18 cellular contexts compared by ENCODE assay signal in the genomic region with DNA sequence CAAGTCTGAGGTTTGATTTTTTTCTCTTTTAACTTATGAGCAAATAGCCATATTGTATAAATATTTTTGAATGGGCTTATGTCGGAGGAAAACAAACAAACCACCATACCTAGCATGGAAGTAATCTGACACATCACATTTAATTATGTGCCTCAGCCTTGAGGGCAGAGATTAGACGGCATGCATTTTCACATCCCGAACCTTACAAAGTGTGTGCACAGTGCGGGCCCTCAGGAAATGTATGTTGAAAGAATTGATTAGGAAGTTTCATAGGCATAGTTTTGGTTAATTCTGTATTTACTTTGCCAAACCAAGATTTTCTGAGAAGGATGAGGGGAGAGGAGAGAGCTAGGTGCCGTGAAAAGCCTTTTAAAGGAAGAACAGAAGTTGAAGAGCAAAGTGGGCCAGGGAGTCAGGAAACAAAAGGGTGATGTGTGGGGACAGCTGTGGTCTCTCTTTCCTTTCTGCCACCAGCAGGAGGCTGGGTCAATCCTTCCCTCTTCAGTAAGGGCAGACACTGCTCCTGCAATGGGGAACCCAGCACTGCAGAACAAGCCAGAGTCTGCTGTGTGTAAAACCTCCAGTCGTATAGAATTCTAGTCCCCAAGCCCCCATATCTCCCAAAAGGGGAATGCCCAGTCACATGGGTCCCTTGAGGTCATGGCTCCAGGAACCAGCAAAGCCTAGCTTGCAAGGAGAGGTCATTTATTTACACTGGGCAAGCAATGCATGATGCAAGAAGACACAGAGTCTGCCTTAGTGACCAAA.
DNase-seq lines count a peak whose midpoint lies in the region; ATAC-seq and TF ChIP-seq lines count a peak whose summit lies in the region.
"Had no signal": no experiment of that assay in that cellular context is flagged by ENCODE, and none has a peak within 500 bp of the region (broad histone marks: within the 10 kb centered on the region; RNA-seq: fewer than 3 reads in every experiment).

No MANE protein-coding gene starts in this region.

- H3K9me2 ChIP-seq in SK-N-SH: no peaks in the 10 kb centered on the region

- no peak overlapping the region for H3K14ac ChIP-seq in mesenchymal stem cell (ENCODE audit: low read length in 2 of 2)

- H2BK12ac ChIP-seq in mesenchymal stem cell (ENCODE audit: low read length in 2 of 2): no peak overlapping the region

- H3F3A ChIP-seq in SK-N-SH (replicated peaks; ENCODE audit: insufficient read depth): no peaks in the 10 kb centered on the region

- TF ChIP-seq RAD21 in SK-N-SH (IDR thresholded peaks at IDR 0.05; ENCODE audit: low read length): no peak

- H3K4me3 ChIP-seq in LNCaP clone FGC (ENCODE audit: low read depth, low read length) (no peak overlapping the region), body of pancreas (no peak overlapping the region), mesenchymal stem cell (ENCODE audit: insufficient read depth in 1 of 2, low read depth in 1 of 2, low read length in 2 of 2) (no peak overlapping the region), SK-N-SH (ENCODE audit: low read depth in 2 of 2, low read length in 1 of 2) (no peak overlapping the region)
- H3K4me3 ChIP-seq: left ventricle myocardium inferior, Peyer's patch, vagina had no signal

- CTCF ChIA-PET in SK-N-SH (lab: Yijun Ruan, JAX): interaction anchor here (0.8 to 2.2 kb wide), 2 partner anchors 9 to 28 kb away, joined by 3 to 5 read pairs; no protein-coding TSS in a partner anchor

- H3K9me3 ChIP-seq in body of pancreas: no peaks in the 10 kb centered on the region
- H3K9me3 ChIP-seq in mesenchymal stem cell (ENCODE audit: control insufficient read depth, low read length): peaks cover 6% of the 10 kb centered on the region
- no peaks in the 10 kb centered on the region for H3K9me3 ChIP-seq in SK-N-SH
- H3K9me3 ChIP-seq: Peyer's patch, vagina had no signal

- H2AFZ ChIP-seq in mesenchymal stem cell (ENCODE audit: low read depth, low read length) (no peak overlapping the region), SK-N-SH (ENCODE audit: low read depth) (no peak overlapping the region)

- H3K9ac ChIP-seq in mesenchymal stem cell (ENCODE audit: low read length): no peak overlapping the region
- H3K9ac ChIP-seq in SK-N-SH: no peak overlapping the region

- H3K4me2 ChIP-seq in mesenchymal stem cell (ENCODE audit: low read length, poor library complexity, severe bottlenecking) (no peak overlapping the region), SK-N-SH (no peak overlapping the region)

- peak; percentile 38 for ATAC-seq in body of pancreas
- ATAC-seq: activated CD8-positive, alpha-beta memory T cell treated with anti-CD3 and anti-CD28 coated beads, Interleukin-2, amount 10 ng/mL, durations not matched to agents 7 days and 5 days; SK-N-SH treated with all-trans-retinoic acid at 6 μM for 48 hours had no signal

- H3K79me2 ChIP-seq in SK-N-SH (ENCODE audit: insufficient read depth): no peaks in the 10 kb centered on the region

- H3K27ac ChIP-seq in body of pancreas (no peak overlapping the region), mesenchymal stem cell (ENCODE audit: low read length, poor library complexity, severe bottlenecking) (no peak overlapping the region), SK-N-SH (ENCODE audit: low read depth in 2 of 2, low read length in 1 of 2) (no peak overlapping the region)
- H3K27ac ChIP-seq: left ventricle myocardium inferior, Peyer's patch, vagina had no signal

- H3K4me1 ChIP-seq in body of pancreas (no peaks in the 10 kb centered on the region), mesenchymal stem cell (ENCODE audit: control insufficient read depth, insufficient read depth, low read depth, low read length) (no peaks in the 10 kb centered on the region), SK-N-SH (ENCODE audit: control insufficient read depth in 1 of 2, insufficient read depth in 2 of 2, low read depth in 1 of 2, low read length in 1 of 2) (peaks cover 0 to 3% of the 10 kb centered on the region in 2 experiments; a peak in 1 of 4 replicates)
- H3K4me1 ChIP-seq: Peyer's patch, vagina had no signal

- H3K27me3 ChIP-seq in body of pancreas (no peaks in the 10 kb centered on the region), mesenchymal stem cell (ENCODE audit: control insufficient read depth in 1 of 2, insufficient read depth in 1 of 2, low read length in 2 of 2) (peaks cover 0 to 23% of the 10 kb centered on the region in 2 experiments), SK-N-SH (ENCODE audit: insufficient read depth) (no peaks in the 10 kb centered on the region)
- H3K27me3 ChIP-seq: Peyer's patch, vagina had no signal

- no peak overlapping the region for H2BK120ac ChIP-seq in mesenchymal stem cell (ENCODE audit: low read depth, low read length)

- H4K8ac ChIP-seq in mesenchymal stem cell (ENCODE audit: low read length): no peak overlapping the region

- no peak overlapping the region for H4K91ac ChIP-seq in mesenchymal stem cell (ENCODE audit: low read length)

- POLR2A ChIA-PET in SK-N-SH (lab: Yijun Ruan, JAX): no interaction called here

- H2BK5ac ChIP-seq in mesenchymal stem cell (ENCODE audit: low read depth, low read length, poor library complexity, severe bottlenecking): no peak overlapping the region

- H3K36me3 ChIP-seq in body of pancreas (replicated peaks in 1 of 2; ENCODE audit: insufficient read depth in 1 of 2, low read depth in 2 of 2) (no peaks in the 10 kb centered on the region), mesenchymal stem cell (ENCODE audit: control insufficient read depth in 1 of 2, insufficient read depth in 2 of 2, low read depth in 1 of 2, low read length in 2 of 2) (no peaks in the 10 kb centered on the region), SK-N-SH (replicated peaks in 1 of 2; ENCODE audit: control insufficient read depth in 1 of 2, insufficient read depth in 2 of 2, low read length in 1 of 2) (no peaks in the 10 kb centered on the region)
- H3K36me3 ChIP-seq: left ventricle myocardium inferior, Peyer's patch, vagina had no signal

- TF ChIP-seq POLR2A in body of pancreas (IDR thresholded peaks at IDR 0.05): no peak

- H3K18ac ChIP-seq in mesenchymal stem cell (ENCODE audit: low read depth in 1 of 2, low read length in 2 of 2): no peak overlapping the region

- no peak for TF ChIP-seq EP300 in SK-N-SH (IDR thresholded peaks at IDR 0.05; ENCODE audit: borderline replicate concordance in 1 of 2, low read depth in 1 of 2, low read length in 1 of 2)

- H3K23ac ChIP-seq in mesenchymal stem cell (ENCODE audit: low read length in 2 of 2): no peak overlapping the region

- 0 out of 2 replicates have a peak, but pooled peaks have one; percentile 5 for TF ChIP-seq CTCF in LNCaP clone FGC (IDR thresholded peaks at IDR 0.05; ENCODE audit: control insufficient read depth, extremely low read depth, insufficient read depth)
- TF ChIP-seq CTCF in body of pancreas (IDR thresholded peaks at IDR 0.05): no peak
- TF ChIP-seq CTCF in SK-N-SH (IDR thresholded peaks at IDR 0.05): no peak

- H4K20me1 ChIP-seq in SK-N-SH (ENCODE audit: insufficient read depth): no peaks in the 10 kb centered on the region

- DNase-seq in ELF-1 (ENCODE audit: low read depth, low spot score) (peak; percentile 15), LNCaP clone FGC (ENCODE audit: low read depth) (no peak), body of pancreas (no peak), mesenchymal stem cell (peak; percentile 26), germinal center (ENCODE audit: low spot score) (no peak), SK-N-SH (no peak), DMS79 (lab: John Stamatoyannopoulos, UW) (no peak), SK-N-DZ (ENCODE audit: low spot score) (no peak)
- DNase-seq: activated CD4-positive, alpha-beta T cell treated with anti-CD3 and anti-CD28 coated beads for 4 hours; activated CD8-positive, alpha-beta memory T cell treated with anti-CD3 and anti-CD28 coated beads, Interleukin-2, amount 10 ng/mL, durations not matched to agents 7 days and 5 days; CD4-positive, alpha-beta T cell; dermis blood vessel endothelial cell; foreskin melanocyte; left ventricle myocardium inferior; NCI-H1417 treated with DMSO at 0.1 percent for 48 hours; Peyer's patch had no signal

- no peak overlapping the region for H2BK15ac ChIP-seq in mesenchymal stem cell (ENCODE audit: low read depth, poor library complexity, severe bottlenecking)

- H2AK5ac ChIP-seq in mesenchymal stem cell (ENCODE audit: low read length, severe bottlenecking): no peak overlapping the region

- no peaks in the 10 kb centered on the region for H3K79me1 ChIP-seq in mesenchymal stem cell (replicated peaks; ENCODE audit: low read length, poor library complexity, severe bottlenecking)

- 61 to 66% methylated on average over 5 of the region's 6 CpGs for WGBS in body of pancreas, 2 donors
- 76% methylated on average over 5 of the region's 6 CpGs for WGBS in mesenchymal stem cell
- WGBS in SK-N-SH (ENCODE audit: low lambda C conversion rate): 27% methylated on average over 5 of the region's 6 CpGs

- H3K4ac ChIP-seq in mesenchymal stem cell (ENCODE audit: low read depth in 1 of 2, low read length in 2 of 2): no peak overlapping the region

- intact Hi-C loops in body of pancreas (cut with DNase I): no loop called here

TF ChIP-seq in SK-N-SH, 30 proteins besides CTCF, POLR2A, EP300 and RAD21:
- TF ChIP-seq RCOR1 (IDR thresholded peaks at IDR 0.05; ENCODE audit: low read length) (no peak), USF1 (IDR thresholded peaks at IDR 0.05; ENCODE audit: borderline replicate concordance, low read depth) (no peak), TEAD4 (IDR thresholded peaks at IDR 0.05; ENCODE audit: borderline replicate concordance, insufficient read depth) (no peak), FOXJ3 (CRISPR knock-in tag; IDR thresholded peaks at IDR 0.05) (no peak)
- TF ChIP-seq, protein P1, sequence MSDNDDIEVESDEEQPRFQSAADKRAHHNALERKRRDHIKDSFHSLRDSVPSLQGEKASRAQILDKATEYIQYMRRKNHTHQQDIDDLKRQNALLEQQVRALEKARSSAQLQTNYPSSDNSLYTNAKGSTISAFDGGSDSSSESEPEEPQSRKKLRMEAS (IDR thresholded peaks at IDR 0.05; ENCODE audit: low read depth): no peak

Comparison
In these comparisons a context has a peak if more than half of its experiments do, and no peak if none do; other contexts are left out.
1. DNase-seq: peak in ELF-1 (single experiment) and mesenchymal stem cell (single experiment); none in LNCaP clone FGC (single experiment), body of pancreas (0 of 4), germinal center (single experiment), SK-N-SH (single experiment), DMS79 (single experiment) and SK-N-DZ (single experiment).